6 cellular contexts compared by ENCODE assay signal in genomic region chr2:241150660-241151530, GRCh38. TPM values are rescaled to one million over a fixed set of nuclear protein-coding genes. Genes with fewer than 3 reads are reported as not detected.
DNase-seq lines count a peak whose midpoint lies in the region; ATAC-seq and TF ChIP-seq lines count a peak whose summit lies in the region.

No MANE protein-coding gene starts in this region.

- H3K4me3 Mint-ChIP-seq in brain, result peak overlapping the region; percentile 92 to 98 (median 95)
- peak overlapping the region; percentile 95 for H3K4me3 Mint-ChIP-seq in natural killer cell

- peaks cover 51% of the 10 kb centered on the region for H3K4me1 Mint-ChIP-seq in brain
- peaks cover 34 to 42% of the 10 kb centered on the region in 2 donors for H3K4me1 Mint-ChIP-seq in natural killer cell

- no peak for DNase-seq in natural killer cell
- DNase-seq in NCI-H510A (lab: John Stamatoyannopoulos, UW), result no peak

- intact Hi-C loops in natural killer cell (cut with micrococcal nuclease), result loop anchor here (1.0 kb wide), 1 partner anchor 49 kb away; the partner anchor contains the start of gene MTERF4

- H3K9me3 Mint-ChIP-seq in brain (no peaks in the 10 kb centered on the region), natural killer cell (no peaks in the 10 kb centered on the region)

- H3K27me3 Mint-ChIP-seq in brain (peaks cover 17% of the 10 kb centered on the region), natural killer cell (ENCODE audit: low read depth in 2 of 2) (no peaks in the 10 kb centered on the region)

- H3K27ac Mint-ChIP-seq in brain (peak overlapping the region; percentile 85 to 95 (median 93)), natural killer cell (peak overlapping the region; percentile 89 to 90)

- ATAC-seq in HG03558 (IDR thresholded peaks at IDR 0.05; ENCODE audit: extremely low read depth, unreplicated experiment) (peak; percentile 3), natural killer cell (no peak), GM21360 (IDR thresholded peaks at IDR 0.05; ENCODE audit: unreplicated experiment) (no peak), GM21786 (IDR thresholded peaks at IDR 0.05; ENCODE audit: unreplicated experiment) (no peak)

- H3K36me3 Mint-ChIP-seq in brain, result peaks cover 11% of the 10 kb centered on the region
- H3K36me3 Mint-ChIP-seq in natural killer cell, result no peaks in the 10 kb centered on the region

- no peak for TF ChIP-seq CTCF in brain (conservative IDR thresholded peaks at IDR 0.05)
- no peak for TF ChIP-seq CTCF in natural killer cell (IDR thresholded peaks at IDR 0.05)

RNA-seq across cellular contexts. Expression of gene PPP1R7, which starts 0.6 kb away (rescaled TPM):
- 116 TPM for polyA plus RNA-seq in brain (ENCODE audit: insufficient read depth, low read depth, low replicate concordance)
- total RNA-seq in natural killer cell, result 10 to 100 TPM; 57.8 to 66.3 (median 60.4) TPM

RNA-seq across cellular contexts. Expression of gene PASK, which starts 1.6 kb away (rescaled TPM):
- 6.2 TPM for polyA plus RNA-seq in brain (ENCODE audit: insufficient read depth, low read depth, low replicate concordance)
- 10 to 100 TPM; 27.9 to 45.2 (median 36.2) TPM for total RNA-seq in natural killer cell

RNA-seq across cellular contexts. Expression of gene ANO7, which starts 37.6 kb away (rescaled TPM):
- polyA plus RNA-seq in brain (ENCODE audit: insufficient read depth, low read depth, low replicate concordance), result 1.3 TPM
- 1 to 10 TPM in 2 of 3 donors, under 1 TPM in 1; 0.97 to 1.4 (median 1.1) TPM for total RNA-seq in natural killer cell

RNA-seq across cellular contexts. Expression of gene MTERF4, which starts 48.8 kb away (rescaled TPM):
- polyA plus RNA-seq in brain (ENCODE audit: insufficient read depth, low read depth, low replicate concordance), result 14.2 TPM
- 10 to 100 TPM; 38.9 to 45.5 (median 39.2) TPM for total RNA-seq in natural killer cell
